Comparison of ENCODE assay signal across 9 cellular contexts in genomic region chr2:149562304-149562703, GRCh38. TPM values are rescaled to one million over a fixed set of nuclear protein-coding genes. Genes with fewer than 3 reads are reported as not detected.
DNase-seq lines count a peak whose midpoint lies in the region; ATAC-seq and TF ChIP-seq lines count a peak whose summit lies in the region.
"Had no signal": no experiment of that assay in that cellular context is flagged by ENCODE, and none has a peak within 500 bp of the region (broad histone marks: within the 10 kb centered on the region; RNA-seq: fewer than 3 reads in every experiment).

No MANE protein-coding gene starts in this region.

- H3K4me3 ChIP-seq in MM.1S (ENCODE audit: low read length) (peak overlapping the region; percentile 39), epithelial cell of proximal tubule (ENCODE audit: low read depth, low read length) (no peak overlapping the region)

- peak overlapping the region; percentile 58 for H3K4me2 ChIP-seq in MM.1S (ENCODE audit: low read depth, low read length)

- CTCF ChIA-PET in WTC11 (lab: Charles Lee), result no interaction called here

- H3K27me3 ChIP-seq in MM.1S (replicated peaks; ENCODE audit: insufficient read depth, low read length), result no peaks in the 10 kb centered on the region
- H3K27me3 ChIP-seq: neutrophil had no signal

- 0 out of 2 replicates have a peak overlapping the region, but pooled peaks have one; percentile 2 for H2AFZ ChIP-seq in MM.1S (ENCODE audit: low read length)

- H4K20me1 ChIP-seq in MM.1S (ENCODE audit: insufficient read depth, low read length), result no peaks in the 10 kb centered on the region

- no peaks in the 10 kb centered on the region for H3K27me3 Mint-ChIP-seq in WTC11 (ENCODE audit: low read depth)

- peak; percentile 48 for DNase-seq in DMS153 treated with DMSO at 0.1 percent for 48 hours (lab: John Stamatoyannopoulos, UW; ENCODE audit: unreplicated experiment)
- DNase-seq in MM.1S, result peak; percentile 79
- peak; percentile 60 for DNase-seq in epithelial cell of proximal tubule (ENCODE audit: low read depth)
- DNase-seq in KG1 (lab: John Stamatoyannopoulos, UW), result no peak
- DNase-seq in central memory CD4-positive, alpha-beta T cell, result no peak
- no peak for DNase-seq in WTC11 (ENCODE audit: low spot score)
- no peak for DNase-seq in activated naive CD4-positive, alpha-beta T cell (lab: John Stamatoyannopoulos, UW)

- H3K4me1 Mint-ChIP-seq in WTC11, result no peaks in the 10 kb centered on the region

- H3K36me3 Mint-ChIP-seq in WTC11, result peaks cover 5% of the 10 kb centered on the region

- no peak overlapping the region for H3K27ac Mint-ChIP-seq in WTC11

- H3K79me2 ChIP-seq in MM.1S (ENCODE audit: low read length), result no peaks in the 10 kb centered on the region

- no peaks in the 10 kb centered on the region for H3K36me3 ChIP-seq in MM.1S (replicated peaks; ENCODE audit: insufficient read depth, low read length)

- no peaks in the 10 kb centered on the region for H3K9me2 ChIP-seq in MM.1S (replicated peaks; ENCODE audit: insufficient read depth, low read length)

- peaks cover 20% of the 10 kb centered on the region for H3F3A ChIP-seq in MM.1S (ENCODE audit: insufficient read depth, low read length)

- peak overlapping the region; percentile 5; the same call in 1 of the 2 replicates for H3K27ac ChIP-seq in MM.1S (ENCODE audit: low read length)
- H3K27ac ChIP-seq: neutrophil had no signal

- H3K9me3 ChIP-seq in MM.1S (replicated peaks; ENCODE audit: insufficient read depth, low read length), result no peaks in the 10 kb centered on the region
- H3K9me3 ChIP-seq: neutrophil had no signal

- H3K4me3 Mint-ChIP-seq in WTC11, result no peak overlapping the region

- peaks cover 16% of the 10 kb centered on the region for H3K4me1 ChIP-seq in MM.1S (ENCODE audit: low read length)

- H3K9ac ChIP-seq in MM.1S (ENCODE audit: low read length), result peak overlapping the region; percentile 1; the same call in 1 of the 2 replicates

- ATAC-seq in GM21717 (IDR thresholded peaks at IDR 0.05; ENCODE audit: unreplicated experiment), result peak; percentile 72
- no peak for ATAC-seq in WTC11

- no peak for TF ChIP-seq CTCF in MM.1S (IDR thresholded peaks at IDR 0.05; ENCODE audit: low read length)
- no peak for TF ChIP-seq CTCF in epithelial cell of proximal tubule (conservative IDR thresholded peaks at IDR 0.05; ENCODE audit: low read depth, low read length)
- TF ChIP-seq CTCF in WTC11 (IDR thresholded peaks at IDR 0.05), result no peak

- no peaks in the 10 kb centered on the region for H3K9me3 Mint-ChIP-seq in WTC11

- POLR2A ChIA-PET in WTC11 (lab: Charles Lee), result no interaction called here

TF ChIP-seq in WTC11, 78 proteins besides CTCF, POLR2A, EP300 and RAD21:
- TF ChIP-seq NFE2L1 (CRISPR knock-in tag; IDR thresholded peaks at IDR 0.05), result no peak
- no peak for TF ChIP-seq OVOL2 (CRISPR knock-in tag; IDR thresholded peaks at IDR 0.05; ENCODE audit: borderline replicate concordance)
- no peak for TF ChIP-seq ERG (CRISPR knock-in tag; IDR thresholded peaks at IDR 0.05)
- no peak for TF ChIP-seq ZNF671 (CRISPR knock-in tag; IDR thresholded peaks at IDR 0.05)
- no peak for TF ChIP-seq TP53 (CRISPR knock-in tag; IDR thresholded peaks at IDR 0.05)
TF ChIP-seq in WTC11: peak in this region for 0.

RNA-seq across cellular contexts. Expression of gene MMADHC, which starts 25.3 kb away (rescaled TPM):
- total RNA-seq in epithelial cell of proximal tubule (132 and 162 TPM in 2 replicates), WTC11 (2021) (121 to 126 TPM (median 124 TPM) in 3 replicates)

Comparison
In these comparisons a context has a peak if more than half of its experiments do, and no peak if none do; other contexts are left out.
1. DNase-seq: peak in DMS153 treated with DMSO at 0.1 percent for 48 hours (single experiment), MM.1S (single experiment) and epithelial cell of proximal tubule (single experiment); none in KG1 (single experiment), central memory CD4-positive, alpha-beta T cell (single experiment), WTC11 (single experiment) and activated naive CD4-positive, alpha-beta T cell (0 of 4).